ENCODE assay signal across 6 cellular contexts in the genomic region with DNA sequence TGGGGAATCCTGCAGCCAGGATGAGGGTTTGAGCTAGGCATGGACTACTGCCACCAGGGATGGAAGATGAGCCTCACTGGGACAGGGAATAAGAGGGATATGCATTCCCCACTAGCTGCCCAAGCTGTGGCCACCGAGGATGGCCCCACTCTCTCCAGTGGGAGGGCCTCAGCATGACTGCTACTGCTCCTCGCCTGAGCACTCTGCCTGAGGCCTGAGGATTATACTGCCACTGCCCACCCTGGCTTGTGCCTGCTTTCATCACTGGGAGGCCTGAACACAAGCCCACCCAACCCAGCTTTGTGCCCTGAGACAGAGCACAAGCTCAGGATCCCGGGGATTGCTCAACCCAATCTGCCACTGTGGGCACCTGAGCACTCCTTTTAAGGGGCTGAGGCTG.
"Had no signal": no experiment of that assay in that cellular context is flagged by ENCODE, and none has a peak within 500 bp of the region (broad histone marks: within the 10 kb centered on the region; RNA-seq: fewer than 3 reads in every experiment).

No MANE protein-coding gene starts in this region.

- DNase-seq: H9, HCEC 1CT, KBM-7 had no signal

- H2AFZ ChIP-seq: GM23338 had no signal

- H3K4me3 ChIP-seq: GM23338 had no signal

- H3K4me2 ChIP-seq: GM23338 had no signal

- FAIRE-seq: HepG2 had no signal

- H3K27ac ChIP-seq: HL-60 had no signal

- ATAC-seq: GM23338, HepG2 had no signal
